Comparison of ENCODE assay signal across 8 cellular contexts in genomic region chr14:65222434-65222833, GRCh38.
DNase-seq lines count a peak whose midpoint lies in the region; ATAC-seq and TF ChIP-seq lines count a peak whose summit lies in the region.

No MANE protein-coding gene starts in this region.

- peak; percentile 59 for ATAC-seq in HG03442 (IDR thresholded peaks at IDR 0.05; ENCODE audit: unreplicated experiment)
- ATAC-seq in activated naive CD8-positive, alpha-beta T cell treated with anti-CD3 and anti-CD28 coated beads, Interleukin-2, amount 50 U/mL, for 24 hours, result peak; percentile 84
- ATAC-seq in left ventricle myocardium superior, result peak; percentile 68
- no peak for ATAC-seq in HG03139 (IDR thresholded peaks at IDR 0.05; ENCODE audit: unreplicated experiment)
- no peak for ATAC-seq in HG03571 (IDR thresholded peaks at IDR 0.05; ENCODE audit: unreplicated experiment)

- H3K9me3 ChIP-seq in spleen, result no peaks in the 10 kb centered on the region

- peaks cover 39% of the 10 kb centered on the region for H3K4me1 Mint-ChIP-seq in activated naive CD8-positive, alpha-beta T cell treated with anti-CD3 and anti-CD28 coated beads, Interleukin-2, amount 50 U/mL, for 24 hours

- no peak overlapping the region for H3K4me3 Mint-ChIP-seq in activated naive CD8-positive, alpha-beta T cell treated with anti-CD3 and anti-CD28 coated beads, Interleukin-2, amount 50 U/mL, for 24 hours

- H3K27me3 Mint-ChIP-seq in activated naive CD8-positive, alpha-beta T cell treated with anti-CD3 and anti-CD28 coated beads, Interleukin-2, amount 50 U/mL, for 24 hours, result peaks cover 2% of the 10 kb centered on the region

- H3K4me3 ChIP-seq in spleen, result no peak overlapping the region

- in situ Hi-C loops in SK-MEL-5 (cut with HindIII; ENCODE audit: low pct_unique_long_range_greater_than_20kb, low sequenced_read_pairs), result no loop called here

- TF ChIP-seq CTCF in GM12873 (IDR thresholded peaks at IDR 0.05; ENCODE audit: insufficient read depth, low read depth, low read length, missing control alignments) (peak; percentile 89), spleen (IDR thresholded peaks at IDR 0.05 in 8 of 11, conservative IDR thresholded peaks at IDR 0.05 in 3 of 11) (peak; percentile 35 to 84 (median 71))

- no peaks in the 10 kb centered on the region for H3K27me3 ChIP-seq in spleen (replicated peaks in 1 of 7)

- peaks cover 5 to 53% (median 21%) of the 10 kb centered on the region in 6 donors for H3K4me1 ChIP-seq in spleen

- H3K27ac Mint-ChIP-seq in activated naive CD8-positive, alpha-beta T cell treated with anti-CD3 and anti-CD28 coated beads, Interleukin-2, amount 50 U/mL, for 24 hours, result no peak overlapping the region

- no peaks in the 10 kb centered on the region for H3K36me3 Mint-ChIP-seq in activated naive CD8-positive, alpha-beta T cell treated with anti-CD3 and anti-CD28 coated beads, Interleukin-2, amount 50 U/mL, for 24 hours (ENCODE audit: low read depth)

- TF ChIP-seq POLR2A in spleen (IDR thresholded peaks at IDR 0.05), result no peak

- DNase-seq in SK-MEL-5 (ENCODE audit: low read depth, low spot score) (peak; percentile 70), left ventricle myocardium superior (peak; percentile 69), spleen (peak; percentile 86)
- peak; percentile 68 for DNase-seq in activated naive CD8-positive, alpha-beta T cell treated with anti-CD3 and anti-CD28 coated beads, Interleukin-2, amount 50 U/mL, for 24 hours

- WGBS in spleen, 5 donors, result 24 to 39% (median 30%) methylated on average over 8 of the region's 8 CpGs

- H3K36me3 ChIP-seq in spleen, result no peaks in the 10 kb centered on the region

- H3K27ac ChIP-seq in spleen, result no peak overlapping the region

- intact Hi-C loops in left ventricle myocardium superior (cut with micrococcal nuclease) (loop anchor here (10.0 kb wide), 1 partner anchor 182 kb away; no protein-coding TSS in a partner anchor), spleen (cut with DNase I; ENCODE audit: low total_unique reads) (loop anchor here (10.0 kb wide), 2 partner anchors 182 to 382 kb away; no protein-coding TSS in a partner anchor)

- H3K9me3 Mint-ChIP-seq in activated naive CD8-positive, alpha-beta T cell treated with anti-CD3 and anti-CD28 coated beads, Interleukin-2, amount 50 U/mL, for 24 hours, result no peaks in the 10 kb centered on the region

Comparison
In these comparisons a context has a peak if more than half of its experiments do, and no peak if none do; other contexts are left out.
1. ATAC-seq: peak in HG03442 (single experiment), activated naive CD8-positive, alpha-beta T cell treated with anti-CD3 and anti-CD28 coated beads, Interleukin-2, amount 50 U/mL, for 24 hours (single experiment) and left ventricle myocardium superior (single experiment); none in HG03139 (single experiment) and HG03571 (single experiment).
2. Peak in every context shown above with its lines, with median percentiles within 50 percentile points of each other: DNase-seq.